ENCODE assay signal across 7 cellular contexts in genomic region chr22:19172213-19173046, GRCh38. TPM values are rescaled to one million over a fixed set of nuclear protein-coding genes. Genes with fewer than 3 reads are reported as not detected.
DNase-seq lines count a peak whose midpoint lies in the region; ATAC-seq lines count a peak whose summit lies in the region.

No MANE protein-coding gene starts in this region.

- peak overlapping the region; percentile 94 for H3K9ac ChIP-seq in iPS-18a (ENCODE audit: low read length)

- peaks cover 18% of the 10 kb centered on the region for H3K36me3 Mint-ChIP-seq in activated T-helper 17 cell treated with anti-CD3 and anti-CD28 coated beads, Interleukin-2, amount 50 U/mL, for 72 hours (ENCODE audit: low read depth)
- peaks cover 8 to 16% of the 10 kb centered on the region in 2 donors for H3K36me3 Mint-ChIP-seq in stimulated activated naive B cell treated with anti-CD40 and anti-IgM and Interleukin-4, amounts not matched to agents 10 μg/mL and 1 μg/mL and 100 μg/mL, for 72 hours

- H3K27ac ChIP-seq in iPS-18a (ENCODE audit: low read length) = no peak overlapping the region

- peaks cover 16% of the 10 kb centered on the region for H3K4me1 Mint-ChIP-seq in activated T-helper 17 cell treated with anti-CD3 and anti-CD28 coated beads, Interleukin-2, amount 50 U/mL, for 72 hours
- H3K4me1 Mint-ChIP-seq in stimulated activated naive B cell treated with anti-CD40 and anti-IgM and Interleukin-4, amounts not matched to agents 10 μg/mL and 1 μg/mL and 100 μg/mL, for 72 hours = peaks cover 52 to 87% of the 10 kb centered on the region in 2 donors

- no peaks in the 10 kb centered on the region for H3K9me3 Mint-ChIP-seq in activated T-helper 17 cell treated with anti-CD3 and anti-CD28 coated beads, Interleukin-2, amount 50 U/mL, for 72 hours
- no peaks in the 10 kb centered on the region for H3K9me3 Mint-ChIP-seq in stimulated activated naive B cell treated with anti-CD40 and anti-IgM and Interleukin-4, amounts not matched to agents 10 μg/mL and 1 μg/mL and 100 μg/mL, for 72 hours

- ATAC-seq in HG02981 (IDR thresholded peaks at IDR 0.05; ENCODE audit: unreplicated experiment) = peak; percentile 3
- no peak for ATAC-seq in activated T-helper 17 cell treated with anti-CD3 and anti-CD28 coated beads, Interleukin-2, amount 50 U/mL, for 72 hours (replicated peaks)
- no peak for ATAC-seq in stimulated activated naive B cell treated with anti-CD40 and anti-IgM and Interleukin-4, amounts not matched to agents 10 μg/mL and 1 μg/mL and 100 μg/mL, for 72 hours (replicated peaks)
- no peak for ATAC-seq in GM19467 (IDR thresholded peaks at IDR 0.05; ENCODE audit: unreplicated experiment)

- H3K27me3 ChIP-seq in iPS-18a (ENCODE audit: control insufficient read depth, insufficient read depth, low read length) = peaks cover 36% of the 10 kb centered on the region

- no peaks in the 10 kb centered on the region for H3K9me3 ChIP-seq in iPS-18a (ENCODE audit: control insufficient read depth, low read depth, low read length)

- peaks cover 18% of the 10 kb centered on the region for H3K4me1 ChIP-seq in iPS-18a (ENCODE audit: control insufficient read depth, low read depth, low read length)

- DNase-seq in stimulated activated naive B cell treated with anti-CD40 and anti-IgM and Interleukin-4, amounts not matched to agents 10 μg/mL and 1 μg/mL and 100 μg/mL, for 72 hours = no peak
- no peak for DNase-seq in NCI-H2081 (lab: John Stamatoyannopoulos, UW)
- no peak for DNase-seq in stimulated activated CD4-positive, alpha-beta T cell treated with anti-CD3 and anti-CD28 coated beads, Interleukin-4, amount 100 ng/mL, for 24 hours

- H3K4me3 ChIP-seq in iPS-18a (ENCODE audit: low read length) = peak overlapping the region; percentile 94

- H3K27me3 Mint-ChIP-seq in activated T-helper 17 cell treated with anti-CD3 and anti-CD28 coated beads, Interleukin-2, amount 50 U/mL, for 72 hours = peaks cover 18% of the 10 kb centered on the region
- peaks cover 27 to 31% of the 10 kb centered on the region in 2 donors for H3K27me3 Mint-ChIP-seq in stimulated activated naive B cell treated with anti-CD40 and anti-IgM and Interleukin-4, amounts not matched to agents 10 μg/mL and 1 μg/mL and 100 μg/mL, for 72 hours

- H3K4me3 Mint-ChIP-seq in activated T-helper 17 cell treated with anti-CD3 and anti-CD28 coated beads, Interleukin-2, amount 50 U/mL, for 72 hours = peak overlapping the region; percentile 94
- H3K4me3 Mint-ChIP-seq in stimulated activated naive B cell treated with anti-CD40 and anti-IgM and Interleukin-4, amounts not matched to agents 10 μg/mL and 1 μg/mL and 100 μg/mL, for 72 hours = peak overlapping the region; percentile 93 to 97

- H3K27ac Mint-ChIP-seq in activated T-helper 17 cell treated with anti-CD3 and anti-CD28 coated beads, Interleukin-2, amount 50 U/mL, for 72 hours = peak overlapping the region; percentile 96
- peak overlapping the region; percentile 95 for H3K27ac Mint-ChIP-seq in stimulated activated naive B cell treated with anti-CD40 and anti-IgM and Interleukin-4, amounts not matched to agents 10 μg/mL and 1 μg/mL and 100 μg/mL, for 72 hours

- peaks cover 10% of the 10 kb centered on the region for H3K36me3 ChIP-seq in iPS-18a (ENCODE audit: control insufficient read depth, low read depth, low read length)

RNA-seq across cellular contexts. Expression of gene SLC25A1, which starts 6.1 kb away (rescaled TPM):
- total RNA-seq in activated T-helper 17 cell treated with anti-CD3 and anti-CD28 coated beads, Interleukin-2, amount 50 U/mL, for 72 hours = 10 to 100 TPM; 33.4 to 47.9 TPM

RNA-seq across cellular contexts. Expression of gene GSC2, which starts 22.3 kb away (rescaled TPM):
- not detected for total RNA-seq in activated T-helper 17 cell treated with anti-CD3 and anti-CD28 coated beads, Interleukin-2, amount 50 U/mL, for 72 hours

RNA-seq across cellular contexts. Expression of gene ESS2, which starts 28.0 kb away (rescaled TPM):
- total RNA-seq in activated T-helper 17 cell treated with anti-CD3 and anti-CD28 coated beads, Interleukin-2, amount 50 U/mL, for 72 hours = 10 to 100 TPM; 13.8 to 20.8 TPM

RNA-seq across cellular contexts. Expression of gene TSSK2, which starts 41.3 kb away (rescaled TPM):
- total RNA-seq in activated T-helper 17 cell treated with anti-CD3 and anti-CD28 coated beads, Interleukin-2, amount 50 U/mL, for 72 hours = not detected

RNA-seq across cellular contexts. Expression of gene DGCR2, which starts 50.2 kb away (rescaled TPM):
- total RNA-seq in activated T-helper 17 cell treated with anti-CD3 and anti-CD28 coated beads, Interleukin-2, amount 50 U/mL, for 72 hours = 10 to 100 TPM; 22.6 to 27.3 TPM
